Comparison of ENCODE assay signal across 8 cellular contexts in the genomic region with DNA sequence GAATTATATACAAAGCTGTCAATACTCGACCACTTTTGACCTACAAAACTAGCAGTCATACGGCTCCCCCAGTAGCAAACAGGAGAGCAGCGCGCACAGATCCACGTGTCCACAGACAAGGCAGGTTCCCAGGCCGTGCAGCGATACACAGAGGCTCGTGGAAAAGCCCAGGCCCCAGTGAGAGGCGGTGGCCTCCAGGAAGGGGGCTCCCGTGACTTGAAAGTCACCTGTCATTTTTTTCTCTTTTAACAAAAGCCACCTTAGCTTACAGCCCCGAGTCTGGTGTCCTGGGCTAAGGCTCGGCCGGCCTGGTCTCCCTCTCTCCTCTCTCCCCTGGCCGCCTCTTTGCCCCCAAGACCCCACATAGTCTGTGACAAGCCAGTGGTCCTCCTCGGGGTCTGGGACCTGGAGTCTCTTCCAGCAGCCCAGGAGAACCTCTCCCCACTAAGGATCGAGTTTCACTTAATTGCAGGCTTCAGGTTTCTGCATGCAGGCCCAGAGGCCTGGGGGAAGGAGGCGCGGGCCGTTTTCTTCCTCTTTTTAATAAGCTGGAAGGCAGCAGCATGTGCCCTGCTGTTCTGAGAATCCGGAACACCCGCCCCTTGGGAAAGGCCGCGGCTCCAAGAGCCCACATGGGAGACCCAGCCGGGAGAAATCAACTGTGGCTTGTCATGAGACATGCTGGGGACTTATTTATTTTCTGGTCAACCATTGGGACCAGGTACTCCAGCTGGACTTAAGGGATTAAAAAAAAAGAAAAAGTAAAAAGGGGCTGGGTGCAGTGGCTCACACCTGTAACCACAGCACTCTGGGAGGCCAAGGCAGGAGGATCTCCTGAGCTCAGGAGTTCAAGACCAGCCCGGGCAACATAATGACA. TPM values are rescaled to one million over a fixed set of nuclear protein-coding genes. Genes with fewer than 3 reads are reported as not detected.
DNase-seq lines count a peak whose midpoint lies in the region; ATAC-seq and TF ChIP-seq lines count a peak whose summit lies in the region.

No MANE protein-coding gene starts in this region.

- POLR2A ChIA-PET in RWPE1 (lab: Yijun Ruan, JAX; ENCODE audit: low non-redundant PET), result no interaction called here

- TF ChIP-seq CTCF in RWPE1 (conservative IDR thresholded peaks at IDR 0.05; ENCODE audit: low read depth) (no peak), foreskin fibroblast (IDR thresholded peaks at IDR 0.05; ENCODE audit: low read depth, low read length) (no peak)

- H3K4me3 ChIP-seq in BLaER1 treated with 17β-estradiol and CSF1 and Interleukin-3, amounts not matched to agents 10 nM and 100 nM, result peak overlapping the region in 7 of 10 experiments; percentile 4 to 39 (median 23); a peak in 5 of 20 replicates
- H3K4me3 ChIP-seq in foreskin fibroblast (ENCODE audit: low read depth in 1 of 2, low read length in 2 of 2), result no peak overlapping the region

- H3K27me3 ChIP-seq in BLaER1 treated with 17β-estradiol and CSF1 and Interleukin-3, amounts not matched to agents 10 nM and 100 nM, result no peaks in the 10 kb centered on the region

- no peaks in the 10 kb centered on the region for H3K9me3 ChIP-seq in BLaER1 treated with 17β-estradiol and CSF1 and Interleukin-3, amounts not matched to agents 10 nM and 100 nM (replicated peaks in 1 of 11)

- peaks cover 95 to 100% (median 98%) of the 10 kb centered on the region in 10 experiments for H3K4me1 ChIP-seq in BLaER1 treated with 17β-estradiol and CSF1 and Interleukin-3, amounts not matched to agents 10 nM and 100 nM

- CTCF ChIA-PET in RWPE1 (lab: Yijun Ruan, JAX), result interaction anchor here (0.7 to 1.0 kb wide), 2 partner anchors 13 to 32 kb away, joined by 4 read pairs; no protein-coding TSS in a partner anchor

- H3K9ac ChIP-seq in BLaER1 treated with 17β-estradiol and CSF1 and Interleukin-3, amounts not matched to agents 10 nM and 100 nM, result peak overlapping the region; percentile 60 to 79 (median 75); a peak in 20 of 22 replicates

- peak overlapping the region; percentile 54 to 85 (median 73) for H3K27ac ChIP-seq in BLaER1 treated with 17β-estradiol and CSF1 and Interleukin-3, amounts not matched to agents 10 nM and 100 nM
- H3K27ac ChIP-seq in RWPE1, result peak overlapping the region; percentile 89

- ATAC-seq in GM21515 (IDR thresholded peaks at IDR 0.05; ENCODE audit: unreplicated experiment), result no peak

- DNase-seq in KG1 (lab: John Stamatoyannopoulos, UW) (peak; percentile 79), RWPE1 (ENCODE audit: low spot score) (peak; percentile 59), foreskin fibroblast (peak; percentile 47 to 80), posterior vena cava (ENCODE audit: low spot score) (peak; percentile 93), NCI-H2196 treated with DMSO at 0.1 percent for 48 hours (lab: John Stamatoyannopoulos, UW; ENCODE audit: unreplicated experiment) (no peak)
- DNase-seq in central memory CD4-positive, alpha-beta T cell, result no peak

- H3K4me2 ChIP-seq in BLaER1 treated with 17β-estradiol and CSF1 and Interleukin-3, amounts not matched to agents 10 nM and 100 nM, result peak overlapping the region; percentile 82 to 98 (median 95)

- H3K36me3 ChIP-seq in BLaER1 treated with 17β-estradiol and CSF1 and Interleukin-3, amounts not matched to agents 10 nM and 100 nM, result peaks cover 0 to 15% (median 8%) of the 10 kb centered on the region in 11 experiments; a peak in 6 of 22 replicates

- intact Hi-C loops in posterior vena cava (cut with DNase I), result no loop called here

- peaks cover 95 to 100% (median 100%) of the 10 kb centered on the region in 11 experiments for H4K20me1 ChIP-seq in BLaER1 treated with 17β-estradiol and CSF1 and Interleukin-3, amounts not matched to agents 10 nM and 100 nM

RNA-seq across cellular contexts. Expression of a gene that starts 15.9 kb away (rescaled TPM):
- 100 to 1,000 TPM; 210 to 279 TPM for total RNA-seq in posterior vena cava

Comparison
In these comparisons a context has a peak if more than half of its experiments do, and no peak if none do; other contexts are left out.
1. H3K4me3 ChIP-seq: peak in BLaER1 treated with 17β-estradiol and CSF1 and Interleukin-3, amounts not matched to agents 10 nM and 100 nM (7 of 10); none in foreskin fibroblast (0 of 2).
2. DNase-seq: peak in KG1 (single experiment), RWPE1 (single experiment), foreskin fibroblast (2 of 2) and posterior vena cava (single experiment); none in NCI-H2196 treated with DMSO at 0.1 percent for 48 hours (single experiment) and central memory CD4-positive, alpha-beta T cell (single experiment).